ENCODE assay signal across 13 cellular contexts in the genomic region with DNA sequence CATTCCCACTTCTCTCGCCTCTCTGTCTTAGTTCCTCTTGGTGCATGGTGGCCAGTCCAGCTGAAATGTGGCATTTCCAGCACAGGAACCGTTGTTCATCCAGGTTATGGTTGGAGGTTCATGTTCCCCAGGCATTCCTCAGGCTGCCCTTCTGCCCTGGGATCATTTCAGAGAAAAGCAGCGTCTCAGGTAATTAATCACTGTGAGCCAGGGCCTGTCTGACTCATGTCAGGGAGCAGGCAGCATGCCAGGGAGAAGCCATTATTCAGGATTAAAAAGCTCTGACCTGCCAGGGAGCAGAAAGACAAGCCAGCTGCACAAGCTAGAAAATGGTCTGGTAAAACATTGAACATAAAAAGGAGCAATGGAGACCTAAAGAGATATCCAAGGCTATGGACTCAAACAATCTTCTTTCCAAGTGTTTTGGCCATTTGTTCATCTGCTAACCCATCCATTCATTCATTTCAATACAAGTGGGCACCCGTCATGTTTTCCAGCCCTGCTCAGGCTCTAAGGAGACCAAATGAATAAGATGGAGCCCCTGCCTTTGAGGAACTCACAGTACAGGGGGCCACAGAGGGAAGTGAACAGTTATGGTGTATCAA.
DNase-seq lines count a peak whose midpoint lies in the region; ATAC-seq, FAIRE-seq and TF ChIP-seq lines count a peak whose summit lies in the region.
"Had no signal": no experiment of that assay in that cellular context is flagged by ENCODE, and none has a peak within 500 bp of the region (broad histone marks: within the 10 kb centered on the region; RNA-seq: fewer than 3 reads in every experiment).

No MANE protein-coding gene starts in this region.

- FAIRE-seq in small intestine (lab: Jason Lieb, UNC), result no peak
- FAIRE-seq: TTC549 had no signal

- in situ Hi-C loops in astrocyte of the spinal cord (cut with HindIII; ENCODE audit: low sequenced_read_pairs), result no loop called here

- no peak for TF ChIP-seq CTCF in astrocyte of the spinal cord (IDR thresholded peaks at IDR 0.05; ENCODE audit: low read depth, low read length)

- peaks cover 0 to under 1% of the 10 kb centered on the region in 2 donors for H3K27me3 ChIP-seq in small intestine (ENCODE audit: control insufficient read depth in 2 of 2, insufficient read depth in 2 of 2, low read length in 2 of 2)

- 18 to 44% (median 27%) methylated on average over 4 of the region's 4 CpGs for WGBS in small intestine, 3 donors

- no peak overlapping the region for H3K4me3 ChIP-seq in astrocyte of the spinal cord (ENCODE audit: low read depth, low read length)
- H3K4me3 ChIP-seq in small intestine (ENCODE audit: low read depth in 1 of 2, low read length in 2 of 2), result no peak overlapping the region
- H3K4me3 ChIP-seq: heart right ventricle had no signal

- no peaks in the 10 kb centered on the region for H3K9me3 ChIP-seq in small intestine (ENCODE audit: control insufficient read depth, low read depth)

- no peaks in the 10 kb centered on the region for H3K4me1 ChIP-seq in small intestine (ENCODE audit: control insufficient read depth in 2 of 2, insufficient read depth in 1 of 2, low read depth in 1 of 2, low read length in 1 of 2)
- H3K4me1 ChIP-seq: heart right ventricle had no signal

- no peak for ATAC-seq in GM19463 (IDR thresholded peaks at IDR 0.05; ENCODE audit: unreplicated experiment)
- ATAC-seq: heart right ventricle had no signal

- peak; percentile 37 for DNase-seq in NCI-H748 (lab: John Stamatoyannopoulos, UW; ENCODE audit: unreplicated experiment)
- DNase-seq in NCI-H748 treated with DMSO at 0.1 percent for 48 hours (lab: John Stamatoyannopoulos, UW), result no peak
- peak; percentile 63 for DNase-seq in NCI-H345 (lab: John Stamatoyannopoulos, UW)
- DNase-seq in astrocyte of the spinal cord (ENCODE audit: low read depth, low spot score), result peak; percentile 49
- peak; percentile 44 for DNase-seq in small intestine
- DNase-seq in stimulated activated CD4-positive, alpha-beta T cell treated with anti-CD3 and anti-CD28 coated beads, Interleukin-1b, Interleukin-23, amount 100 ng/mL, for 48 hours, result no peak
- DNase-seq in activated CD4-positive, alpha-beta T cell treated with anti-CD3 and anti-CD28 coated beads, Interleukin-2, amount 50 U/mL, for 1 hour, result no peak
- DNase-seq: activated CD8-positive, alpha-beta memory T cell treated with anti-CD3 and anti-CD28 coated beads, Interleukin-2, amount 50 U/mL, for 48 hours; effector CD8-positive, alpha-beta T cell; heart right ventricle; OCI-M1 had no signal

- H3K27ac ChIP-seq in small intestine (ENCODE audit: low read depth in 1 of 2, low read length in 1 of 2), result no peak overlapping the region
- H3K27ac ChIP-seq: heart right ventricle had no signal

- no peaks in the 10 kb centered on the region for H3K36me3 ChIP-seq in small intestine (ENCODE audit: control insufficient read depth in 2 of 2, insufficient read depth in 2 of 2, low read length in 2 of 2)
- H3K36me3 ChIP-seq: heart right ventricle had no signal

Comparison
In these comparisons a context has a peak if more than half of its experiments do, and no peak if none do; other contexts are left out.
1. DNase-seq: peak in NCI-H748 (single experiment), NCI-H345 (single experiment), astrocyte of the spinal cord (single experiment) and small intestine (single experiment); none in NCI-H748 treated with DMSO at 0.1 percent for 48 hours (single experiment), stimulated activated CD4-positive, alpha-beta T cell treated with anti-CD3 and anti-CD28 coated beads, Interleukin-1b, Interleukin-23, amount 100 ng/mL, for 48 hours (single experiment) and activated CD4-positive, alpha-beta T cell treated with anti-CD3 and anti-CD28 coated beads, Interleukin-2, amount 50 U/mL, for 1 hour (single experiment).